In the genomic region with DNA sequence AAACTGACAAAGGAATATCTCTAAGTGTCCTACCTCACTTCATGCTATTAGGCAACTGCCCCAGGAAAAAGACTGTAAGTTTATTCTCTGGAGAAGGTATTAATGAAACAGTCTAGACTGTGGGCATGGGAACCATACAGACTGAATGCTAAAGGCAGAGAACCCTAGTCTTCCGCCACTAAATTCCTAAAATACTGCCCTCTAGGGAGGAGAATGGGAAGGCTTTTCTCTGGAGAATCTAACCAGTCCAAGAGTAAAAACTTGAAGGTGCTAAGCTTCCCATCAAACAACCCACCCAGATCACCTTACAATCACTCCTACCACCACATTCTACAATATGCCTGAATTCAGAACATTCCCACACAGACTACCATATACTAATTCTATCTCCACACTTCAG, we compare ENCODE assay signal across 10 cellular contexts. TPM values are rescaled to one million over a fixed set of nuclear protein-coding genes. Genes with fewer than 3 reads are reported as not detected.
DNase-seq lines count a peak whose midpoint lies in the region; ATAC-seq and TF ChIP-seq lines count a peak whose summit lies in the region.
"Had no signal": no experiment of that assay in that cellular context is flagged by ENCODE, and none has a peak within 500 bp of the region (broad histone marks: within the 10 kb centered on the region; RNA-seq: fewer than 3 reads in every experiment).

No MANE protein-coding gene starts in this region.

- H2BK120ac ChIP-seq in mesenchymal stem cell (ENCODE audit: low read depth, low read length): no peak overlapping the region

- no peak overlapping the region for H4K91ac ChIP-seq in mesenchymal stem cell (ENCODE audit: low read length)

- H3K4me1 ChIP-seq in adipocyte (ENCODE audit: control insufficient read depth, insufficient read depth, low read length) (peaks cover 20% of the 10 kb centered on the region), mesenchymal stem cell (ENCODE audit: control insufficient read depth, insufficient read depth, low read depth, low read length) (no peaks in the 10 kb centered on the region), prostate gland (replicated peaks) (no peaks in the 10 kb centered on the region)

- intact Hi-C loops in prostate gland (cut with DNase I): no loop called here

- H2BK5ac ChIP-seq in mesenchymal stem cell (ENCODE audit: low read depth, low read length, poor library complexity, severe bottlenecking): no peak overlapping the region

- no peak overlapping the region for H3K18ac ChIP-seq in mesenchymal stem cell (ENCODE audit: low read depth in 1 of 2, low read length in 2 of 2)

- peaks cover 14% of the 10 kb centered on the region for H3K36me3 ChIP-seq in adipocyte (ENCODE audit: control insufficient read depth, insufficient read depth, low read length, severe bottlenecking)
- H3K36me3 ChIP-seq in mesenchymal stem cell (ENCODE audit: control insufficient read depth in 1 of 2, insufficient read depth in 2 of 2, low read depth in 1 of 2, low read length in 2 of 2): peaks cover 0 to 19% of the 10 kb centered on the region in 2 experiments
- H3K36me3 ChIP-seq in prostate gland: no peaks in the 10 kb centered on the region

- H2AFZ ChIP-seq in mesenchymal stem cell (ENCODE audit: low read depth, low read length): no peak overlapping the region

- H3K4ac ChIP-seq in mesenchymal stem cell (ENCODE audit: low read depth in 1 of 2, low read length in 2 of 2): no peak overlapping the region

- no peak overlapping the region for H2AK5ac ChIP-seq in mesenchymal stem cell (ENCODE audit: low read length, severe bottlenecking)

- H3K9ac ChIP-seq in adipocyte (ENCODE audit: low read length) (no peak overlapping the region), mesenchymal stem cell (ENCODE audit: low read length) (no peak overlapping the region)

- TF ChIP-seq CTCF in prostate gland (IDR thresholded peaks at IDR 0.05): peak in 1 of 4 experiments; percentile 5

- no peak overlapping the region for H2BK15ac ChIP-seq in mesenchymal stem cell (ENCODE audit: low read depth, poor library complexity, severe bottlenecking)

- H3K4me2 ChIP-seq in mesenchymal stem cell (ENCODE audit: low read length, poor library complexity, severe bottlenecking): no peak overlapping the region

- WGBS in mesenchymal stem cell: no CpG with 5 or more reads among the region's 1 CpG
- 79% methylated on average over 1 of the region's 1 CpG for WGBS in prostate gland

- no peak for ATAC-seq in GM21825 (IDR thresholded peaks at IDR 0.05; ENCODE audit: unreplicated experiment)

- no peaks in the 10 kb centered on the region for H3K9me3 ChIP-seq in adipocyte (ENCODE audit: control insufficient read depth, low read length)
- no peaks in the 10 kb centered on the region for H3K9me3 ChIP-seq in mesenchymal stem cell (ENCODE audit: control insufficient read depth, low read length)
- H3K9me3 ChIP-seq in prostate gland: no peaks in the 10 kb centered on the region

- peaks cover 24% of the 10 kb centered on the region for H3K79me1 ChIP-seq in mesenchymal stem cell (replicated peaks; ENCODE audit: low read length, poor library complexity, severe bottlenecking)

- H4K8ac ChIP-seq in mesenchymal stem cell (ENCODE audit: low read length): no peak overlapping the region

- H2BK12ac ChIP-seq in mesenchymal stem cell (ENCODE audit: low read length in 2 of 2): no peak overlapping the region

- H3K27ac ChIP-seq in mesenchymal stem cell (ENCODE audit: low read length, poor library complexity, severe bottlenecking): no peak overlapping the region
- no peak overlapping the region for H3K27ac ChIP-seq in prostate gland

- DNase-seq in DMS 273 (lab: John Stamatoyannopoulos, UW; ENCODE audit: unreplicated experiment) (peak; percentile 65), HPDE6-E6E7 (ENCODE audit: extremely low spot score) (peak; percentile 27), adipocyte (ENCODE audit: low read depth) (peak; percentile 59), mesenchymal stem cell (peak; percentile 58), prostate gland (ENCODE audit: low spot score) (no peak), activated gamma-delta T cell (lab: John Stamatoyannopoulos, UW) (no peak)
- DNase-seq in activated CD4-positive, alpha-beta T cell treated with anti-CD3 and anti-CD28 coated beads, Interleukin-2, amount 50 U/mL, for 4 hours: no peak
- DNase-seq: activated T-cell treated with anti-CD3 and anti-CD28 coated beads, Interleukin-2, amount 50 U/mL, for 48 hours; NCI-H1436 had no signal

- no peaks in the 10 kb centered on the region for H3K27me3 ChIP-seq in adipocyte (replicated peaks; ENCODE audit: control insufficient read depth, insufficient read depth, low read length)
- H3K27me3 ChIP-seq in mesenchymal stem cell (ENCODE audit: control insufficient read depth in 1 of 2, insufficient read depth in 1 of 2, low read length in 2 of 2): no peaks in the 10 kb centered on the region
- no peaks in the 10 kb centered on the region for H3K27me3 ChIP-seq in prostate gland (replicated peaks; ENCODE audit: insufficient read depth)

- no peak for TF ChIP-seq POLR2A in prostate gland (IDR thresholded peaks at IDR 0.05)

- H3K23ac ChIP-seq in mesenchymal stem cell (ENCODE audit: low read length in 2 of 2): no peak overlapping the region

- H3K14ac ChIP-seq in mesenchymal stem cell (ENCODE audit: low read length in 2 of 2): no peak overlapping the region

- H3K4me3 ChIP-seq in adipocyte (ENCODE audit: low read length) (no peak overlapping the region), mesenchymal stem cell (ENCODE audit: insufficient read depth in 1 of 2, low read depth in 1 of 2, low read length in 2 of 2) (no peak overlapping the region), prostate gland (no peak overlapping the region)

RNA-seq across cellular contexts. Expression of gene SRBD1, which starts 3.4 kb away (rescaled TPM):
- polyA plus RNA-seq in mesenchymal stem cell (2013, experiment 1 of 2): 7.5 TPM
- polyA plus RNA-seq in mesenchymal stem cell (2013, experiment 2 of 2): 7.7 TPM
- total RNA-seq in prostate gland: 10 to 100 TPM; 16.5 to 25.9 TPM

RNA-seq across cellular contexts. Expression of gene PRKCE, which starts 43.8 kb away (rescaled TPM):
- 10.6 TPM for polyA plus RNA-seq in mesenchymal stem cell (2013, experiment 1 of 2)
- 11.5 TPM for polyA plus RNA-seq in mesenchymal stem cell (2013, experiment 2 of 2)
- 10 to 100 TPM in 1 of 2 donors, 1 to 10 TPM in 1; 7.2 to 25.4 TPM for total RNA-seq in prostate gland

Comparison
In these comparisons a context has a peak if more than half of its experiments do, and no peak if none do; other contexts are left out.
1. DNase-seq: peak in DMS 273 (single experiment), HPDE6-E6E7 (single experiment), adipocyte (single experiment) and mesenchymal stem cell (single experiment); none in prostate gland (single experiment), activated CD4-positive, alpha-beta T cell treated with anti-CD3 and anti-CD28 coated beads, Interleukin-2, amount 50 U/mL, for 4 hours (0 of 2) and activated gamma-delta T cell (single experiment).